ENCODE assay signal across 14 cellular contexts in genomic region chr13:45521292-45521691, GRCh38.
A peak's percentile ranks its signal among the peaks of the same experiment; 100 is the strongest.
DNase-seq lines count a peak whose midpoint lies in the region; ATAC-seq lines count a peak whose summit lies in the region.
"Had no signal": no experiment of that assay in that cellular context is flagged by ENCODE, and none has a peak within 500 bp of the region (broad histone marks: within the 10 kb centered on the region; RNA-seq: fewer than 3 reads in every experiment).

No MANE protein-coding gene starts in this region.

- no peak for ATAC-seq in stimulated activated naive CD8-positive, alpha-beta T cell treated with anti-CD3 and anti-CD28 coated beads, Interleukin-15, Interleukin-2, amounts not matched to agents 100 U/mL and 50 U/mL, for 24 hours
- no peak for ATAC-seq in GM19455 (IDR thresholded peaks at IDR 0.05; ENCODE audit: unreplicated experiment)
- ATAC-seq in HG02938 (IDR thresholded peaks at IDR 0.05; ENCODE audit: unreplicated experiment) = no peak
- ATAC-seq: HCT116 had no signal

- no peak for DNase-seq in stimulated activated naive CD8-positive, alpha-beta T cell treated with anti-CD3 and anti-CD28 coated beads, Interleukin-15, Interleukin-2, amounts not matched to agents 100 U/mL and 50 U/mL, for 24 hours
- DNase-seq in amniotic stem cell (lab: John Stamatoyannopoulos, UW) (peak; percentile 63), islet precursor cell (peak; percentile 70), globus pallidus (ENCODE audit: low spot score) (no peak)
- DNase-seq in stimulated activated CD4-positive, alpha-beta T cell treated with anti-CD3 and anti-CD28 coated beads, Interleukin-4, amount 100 ng/mL, for 24 hours = no peak
- DNase-seq: activated CD4-positive, alpha-beta T cell treated with anti-CD3 and anti-CD28 coated beads, Interleukin-2, amount 10 ng/mL, durations not matched to agents 24 days and 14 days; activated naive CD8-positive, alpha-beta T cell treated with anti-CD3 and anti-CD28 coated beads for 36 hours; kidney glomerular epithelial cell; NCI-H510A; stimulated activated CD4-positive, alpha-beta T cell treated with anti-CD3 and anti-CD28 coated beads, Interleukin-2, amount 100 ng/mL, for 48 hours had no signal

- no peak overlapping the region for H3K4me3 Mint-ChIP-seq in stimulated activated naive CD8-positive, alpha-beta T cell treated with anti-CD3 and anti-CD28 coated beads, Interleukin-15, Interleukin-2, amounts not matched to agents 100 ng/mL and 50 ng/mL, for 24 hours
- H3K4me3 Mint-ChIP-seq: activated CD4-positive, alpha-beta T cell treated with anti-CD3 and anti-CD28 coated beads, Interleukin-2, amount 10 ng/mL, durations not matched to agents 24 days and 14 days; activated naive CD8-positive, alpha-beta T cell treated with anti-CD3 and anti-CD28 coated beads for 36 hours had no signal

- H3K27ac Mint-ChIP-seq in stimulated activated naive CD8-positive, alpha-beta T cell treated with anti-CD3 and anti-CD28 coated beads, Interleukin-15, Interleukin-2, amounts not matched to agents 100 ng/mL and 50 ng/mL, for 24 hours = peak overlapping the region; percentile 38
- H3K27ac Mint-ChIP-seq: activated CD4-positive, alpha-beta T cell treated with anti-CD3 and anti-CD28 coated beads, Interleukin-2, amount 10 ng/mL, durations not matched to agents 24 days and 14 days; activated naive CD8-positive, alpha-beta T cell treated with anti-CD3 and anti-CD28 coated beads for 36 hours had no signal

- H3K36me3 Mint-ChIP-seq in stimulated activated naive CD8-positive, alpha-beta T cell treated with anti-CD3 and anti-CD28 coated beads, Interleukin-15, Interleukin-2, amounts not matched to agents 100 ng/mL and 50 ng/mL, for 24 hours (ENCODE audit: low read depth) = peaks cover 71% of the 10 kb centered on the region

- peaks cover 37% of the 10 kb centered on the region for H3K4me1 Mint-ChIP-seq in stimulated activated naive CD8-positive, alpha-beta T cell treated with anti-CD3 and anti-CD28 coated beads, Interleukin-15, Interleukin-2, amounts not matched to agents 100 ng/mL and 50 ng/mL, for 24 hours (ENCODE audit: low read depth)

- H3K9me3 Mint-ChIP-seq in stimulated activated naive CD8-positive, alpha-beta T cell treated with anti-CD3 and anti-CD28 coated beads, Interleukin-15, Interleukin-2, amounts not matched to agents 100 ng/mL and 50 ng/mL, for 24 hours = no peaks in the 10 kb centered on the region
- H3K9me3 Mint-ChIP-seq: activated CD4-positive, alpha-beta T cell treated with anti-CD3 and anti-CD28 coated beads, Interleukin-2, amount 10 ng/mL, durations not matched to agents 24 days and 14 days; activated naive CD8-positive, alpha-beta T cell treated with anti-CD3 and anti-CD28 coated beads for 36 hours had no signal

- no peaks in the 10 kb centered on the region for H3K27me3 Mint-ChIP-seq in stimulated activated naive CD8-positive, alpha-beta T cell treated with anti-CD3 and anti-CD28 coated beads, Interleukin-15, Interleukin-2, amounts not matched to agents 100 ng/mL and 50 ng/mL, for 24 hours
- H3K27me3 Mint-ChIP-seq: activated CD4-positive, alpha-beta T cell treated with anti-CD3 and anti-CD28 coated beads, Interleukin-2, amount 10 ng/mL, durations not matched to agents 24 days and 14 days; activated naive CD8-positive, alpha-beta T cell treated with anti-CD3 and anti-CD28 coated beads for 36 hours had no signal

Comparison
In these comparisons a context has a peak if more than half of its experiments do, and no peak if none do; other contexts are left out.
1. DNase-seq: peak in amniotic stem cell (single experiment) and islet precursor cell (single experiment); none in stimulated activated naive CD8-positive, alpha-beta T cell treated with anti-CD3 and anti-CD28 coated beads, Interleukin-15, Interleukin-2, amounts not matched to agents 100 U/mL and 50 U/mL, for 24 hours (single experiment), stimulated activated CD4-positive, alpha-beta T cell treated with anti-CD3 and anti-CD28 coated beads, Interleukin-4, amount 100 ng/mL, for 24 hours (single experiment) and globus pallidus (single experiment).